ENCODE assay signal across 8 cellular contexts in the genomic region with DNA sequence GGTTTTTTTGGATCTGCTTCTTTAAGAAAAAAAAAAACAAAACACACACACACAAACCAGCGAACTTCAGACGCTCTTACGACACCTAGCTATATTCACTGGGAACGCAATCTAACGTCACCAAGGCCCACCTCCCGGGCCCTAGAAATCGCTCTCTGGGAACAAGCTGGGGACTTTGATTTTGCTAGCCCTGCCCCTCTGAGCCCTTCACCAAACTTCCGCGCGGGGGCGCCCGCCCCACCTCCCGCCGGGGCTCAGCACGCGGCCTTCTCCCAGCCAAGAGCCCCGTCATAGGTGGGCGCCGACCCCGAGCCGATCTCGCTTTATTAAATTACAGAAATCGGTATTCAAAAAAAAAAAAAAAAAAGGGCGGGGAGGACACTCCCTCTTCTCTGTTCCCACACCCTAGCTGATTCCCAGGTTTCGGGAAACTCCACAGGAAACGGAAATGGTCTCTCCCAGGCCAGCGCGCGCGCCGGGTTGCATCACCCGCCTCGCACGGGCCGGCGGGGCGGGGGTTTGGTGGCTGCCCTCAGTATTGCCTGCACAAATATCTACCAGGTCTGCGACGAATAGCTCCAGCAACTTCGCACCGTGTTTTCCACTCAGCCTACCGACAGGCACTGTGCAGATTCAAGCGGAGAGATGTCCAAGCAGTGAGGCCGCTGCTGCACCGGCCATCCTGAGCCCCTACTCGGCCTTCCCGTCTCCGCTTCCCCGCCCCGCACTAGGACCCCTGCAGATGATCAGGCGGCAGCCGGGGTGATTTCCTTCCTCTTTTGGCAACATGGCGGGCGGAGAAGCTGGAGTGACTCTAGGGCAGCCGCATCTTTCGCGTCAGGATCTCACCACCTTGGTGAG. TPM values are rescaled to one million over a fixed set of nuclear protein-coding genes. Genes with fewer than 3 reads are reported as not detected.
A peak's percentile ranks its signal among the peaks of the same experiment; 100 is the strongest.
DNase-seq lines count a peak whose midpoint lies in the region; ATAC-seq and TF ChIP-seq lines count a peak whose summit lies in the region.

Gene EIF2S3 (plus strand): TSS at position 775 of the 861 bp plus-strand sequence. CDS start 13 bp downstream, at position 788.

- peaks cover 27% of the 10 kb centered on the region for H3K36me3 ChIP-seq in OCI-LY3 (replicated peaks; ENCODE audit: low read depth, low read length)

- H3K79me2 ChIP-seq in OCI-LY3 (ENCODE audit: low read length) = peaks cover 21% of the 10 kb centered on the region

- peak; percentile 98 for DNase-seq in DMS 273 treated with DMSO at 0.1 percent for 48 hours (lab: John Stamatoyannopoulos, UW)
- peak; percentile 51 for DNase-seq in HuH-7.5 (ENCODE audit: low spot score)
- peak; percentile 90 for DNase-seq in activated CD8-positive, alpha-beta memory T cell treated with anti-CD3 and anti-CD28 coated beads, Interleukin-2, amount 50 U/mL, for 4 hours
- peak; percentile 81 for DNase-seq in endothelial cell (ENCODE audit: low spot score)
- DNase-seq in midbrain (lab: John Stamatoyannopoulos, UW) = peak; percentile 93
- DNase-seq in stimulated activated CD8-positive, alpha-beta memory T cell treated with anti-CD3 and anti-CD28 coated beads, Interleukin-2, amount 100 ng/mL, for 1 hour (ENCODE audit: low read depth in 2 of 2) = peak; percentile 67 to 70

- peaks cover 4% of the 10 kb centered on the region for H3K27me3 Mint-ChIP-seq in endothelial cell (ENCODE audit: unreplicated experiment)

- no peak within 1 kb of the TSS; the same call in none of the 2 replicates for H3K4me2 ChIP-seq in OCI-LY3 (ENCODE audit: low read length)

- H3K9me3 Mint-ChIP-seq in endothelial cell (ENCODE audit: unreplicated experiment) = no peaks in the 10 kb centered on the region

- no peak within 1 kb of the TSS; the same call in none of the 2 replicates for H3K27ac ChIP-seq in OCI-LY3 (ENCODE audit: low read length)

- peaks cover 3% of the 10 kb centered on the region for H3K4me1 Mint-ChIP-seq in endothelial cell (ENCODE audit: unreplicated experiment)

- H2AFZ ChIP-seq in OCI-LY3 (ENCODE audit: low read depth, low read length) = peak within 1 kb of the TSS; percentile 64; the same call in 1 of the 2 replicates

- peak within 1 kb of the TSS; percentile 85 for H3K27ac Mint-ChIP-seq in endothelial cell (ENCODE audit: unreplicated experiment)

- H3K27me3 ChIP-seq in OCI-LY3 (ENCODE audit: low read depth, low read length) = peaks cover 14% of the 10 kb centered on the region

- peaks cover 3% of the 10 kb centered on the region; the same call in 1 of the 2 replicates for H4K20me1 ChIP-seq in OCI-LY3 (ENCODE audit: insufficient read depth, low read length)

- ATAC-seq in GM21526 (IDR thresholded peaks at IDR 0.05; ENCODE audit: low FRiP score, unreplicated experiment) = peak; percentile 92

- H3K36me3 Mint-ChIP-seq in endothelial cell (ENCODE audit: low read depth, unreplicated experiment) = no peaks in the 10 kb centered on the region

- peak within 1 kb of the TSS; percentile 76 for H3K4me3 Mint-ChIP-seq in endothelial cell (ENCODE audit: unreplicated experiment)

- H3K4me1 ChIP-seq in OCI-LY3 (ENCODE audit: low read length) = no peaks in the 10 kb centered on the region

- no peak within 1 kb of the TSS for H3K4me3 ChIP-seq in OCI-LY3 (ENCODE audit: low read length)

- no peaks in the 10 kb centered on the region for H3K9me3 ChIP-seq in OCI-LY3 (ENCODE audit: insufficient read depth, low read length)

- H3K9ac ChIP-seq in OCI-LY3 (ENCODE audit: low read length) = no peak within 1 kb of the TSS

- TF ChIP-seq CTCF in OCI-LY3 (IDR thresholded peaks at IDR 0.05; ENCODE audit: low read depth, low read length) (peak; percentile 69), endothelial cell (IDR thresholded peaks at IDR 0.05; ENCODE audit: unreplicated experiment) (peak; percentile 74)

RNA-seq across cellular contexts. Expression of gene EIF2S3, which starts in this region (rescaled TPM):
- total RNA-seq in endothelial cell (ENCODE audit: unreplicated experiment) = 258 TPM
